ENCODE assay signal across 16 cellular contexts in genomic region chr10:116014859-116015258, GRCh38.
DNase-seq lines count a peak whose midpoint lies in the region; ATAC-seq and TF ChIP-seq lines count a peak whose summit lies in the region.
"Had no signal": no experiment of that assay in that cellular context is flagged by ENCODE, and none has a peak within 500 bp of the region (broad histone marks: within the 10 kb centered on the region; RNA-seq: fewer than 3 reads in every experiment).

No MANE protein-coding gene starts in this region.

- TF ChIP-seq CTCF in choroid plexus epithelial cell (conservative IDR thresholded peaks at IDR 0.05; ENCODE audit: low read depth, low read length) (no peak), smooth muscle cell (IDR thresholded peaks at IDR 0.05; ENCODE audit: borderline replicate concordance, insufficient read depth, poor library complexity, severe bottlenecking) (no peak)

- H3K4me1 ChIP-seq in smooth muscle cell (ENCODE audit: low read depth) = no peaks in the 10 kb centered on the region
- H3K4me1 ChIP-seq in effector memory CD4-positive, alpha-beta T cell (ENCODE audit: control insufficient read depth, insufficient read depth, low read length, poor library complexity, severe bottlenecking) = no peaks in the 10 kb centered on the region

- no peaks in the 10 kb centered on the region for H3K27me3 ChIP-seq in smooth muscle cell (ENCODE audit: low read depth)
- no peaks in the 10 kb centered on the region for H3K27me3 ChIP-seq in effector memory CD4-positive, alpha-beta T cell (replicated peaks; ENCODE audit: control insufficient read depth, insufficient read depth, low read length, poor library complexity, severe bottlenecking)

- peak overlapping the region; percentile 71 for H3K4me2 ChIP-seq in smooth muscle cell

- H3K4me1 Mint-ChIP-seq in T-helper 2 cell treated with Interferon-gamma antibody and Interleukin-4, amounts not matched to agents 5 μg/mL and 100 μg/mL, for 36 hours (ENCODE audit: low read depth) = no peaks in the 10 kb centered on the region
- no peaks in the 10 kb centered on the region for H3K4me1 Mint-ChIP-seq in activated naive CD4-positive, alpha-beta T cell treated with anti-CD3 and anti-CD28 coated beads for 36 hours (ENCODE audit: low read depth)
- H3K4me1 Mint-ChIP-seq: stimulated activated naive CD8-positive, alpha-beta T cell treated with anti-CD3 and anti-CD28 coated beads, Interleukin-15, amount 100 ng/mL, for 72 hours had no signal

- H3K4me3 Mint-ChIP-seq in T-helper 2 cell treated with Interferon-gamma antibody and Interleukin-4, amounts not matched to agents 5 μg/mL and 100 μg/mL, for 36 hours = no peak overlapping the region
- H3K4me3 Mint-ChIP-seq in activated naive CD4-positive, alpha-beta T cell treated with anti-CD3 and anti-CD28 coated beads for 36 hours = no peak overlapping the region
- H3K4me3 Mint-ChIP-seq: stimulated activated naive CD8-positive, alpha-beta T cell treated with anti-CD3 and anti-CD28 coated beads, Interleukin-15, amount 100 ng/mL, for 72 hours had no signal

- no peak overlapping the region for H2AFZ ChIP-seq in smooth muscle cell (ENCODE audit: low read depth)

- CTCF ChIA-PET in activated naive CD4-positive, alpha-beta T cell treated with anti-CD3 and anti-CD28 coated beads for 36 hours (lab: Charles Lee) = no interaction called here

- no peaks in the 10 kb centered on the region for H3K9me3 Mint-ChIP-seq in T-helper 2 cell treated with Interferon-gamma antibody and Interleukin-4, amounts not matched to agents 5 μg/mL and 100 μg/mL, for 36 hours
- H3K9me3 Mint-ChIP-seq in activated naive CD4-positive, alpha-beta T cell treated with anti-CD3 and anti-CD28 coated beads for 36 hours = peaks cover 1% of the 10 kb centered on the region

- 2% methylated on average over 5 of the region's 5 CpGs for WGBS in smooth muscle cell (ENCODE audit: low lambda C conversion rate)

- H3K79me2 ChIP-seq in smooth muscle cell (ENCODE audit: low read depth) = no peaks in the 10 kb centered on the region

- peak; percentile 3 for DNase-seq in DMS 273 (lab: John Stamatoyannopoulos, UW; ENCODE audit: unreplicated experiment)
- no peak for DNase-seq in DMS 273 treated with DMSO at 0.1 percent for 48 hours (lab: John Stamatoyannopoulos, UW)
- peak; percentile 44 for DNase-seq in choroid plexus epithelial cell (ENCODE audit: low read depth)
- no peak for DNase-seq in smooth muscle cell (lab: John Stamatoyannopoulos, UW; ENCODE audit: unreplicated experiment)
- no peak for DNase-seq in T-helper 2 cell treated with Interferon-gamma antibody and Interleukin-4, amounts not matched to agents 5 μg/mL and 100 μg/mL, for 36 hours (ENCODE audit: low spot score)
- DNase-seq in activated naive CD4-positive, alpha-beta T cell treated with anti-CD3 and anti-CD28 coated beads for 36 hours = no peak
- DNase-seq in effector memory CD4-positive, alpha-beta T cell = no peak
- DNase-seq: activated CD4-positive, alpha-beta T cell treated with anti-CD3 and anti-CD28 coated beads for 48 hours; activated T-cell treated with anti-CD3 and anti-CD28 coated beads, Interleukin-2, amount 50 U/mL, for 1 hour; amygdala; dermis blood vessel endothelial cell; NCI-H1105 treated with DMSO at 0.1 percent for 48 hours; stimulated activated naive CD8-positive, alpha-beta T cell treated with anti-CD3 and anti-CD28 coated beads, Interleukin-15, amount 100 ng/mL, for 72 hours had no signal

- peak; percentile 77 for ATAC-seq in HG03565 (IDR thresholded peaks at IDR 0.05; ENCODE audit: unreplicated experiment)
- ATAC-seq: stimulated activated naive CD8-positive, alpha-beta T cell treated with anti-CD3 and anti-CD28 coated beads, Interleukin-15, amount 100 ng/mL, for 72 hours had no signal

- no peaks in the 10 kb centered on the region for H3K36me3 Mint-ChIP-seq in T-helper 2 cell treated with Interferon-gamma antibody and Interleukin-4, amounts not matched to agents 5 μg/mL and 100 μg/mL, for 36 hours (ENCODE audit: low read depth)
- H3K36me3 Mint-ChIP-seq in activated naive CD4-positive, alpha-beta T cell treated with anti-CD3 and anti-CD28 coated beads for 36 hours (ENCODE audit: low read depth) = no peaks in the 10 kb centered on the region

- no peaks in the 10 kb centered on the region for H3K36me3 ChIP-seq in smooth muscle cell (ENCODE audit: low read depth)
- H3K36me3 ChIP-seq in effector memory CD4-positive, alpha-beta T cell (ENCODE audit: control insufficient read depth, insufficient read depth, low read length) = no peaks in the 10 kb centered on the region

- H3K27me3 Mint-ChIP-seq in T-helper 2 cell treated with Interferon-gamma antibody and Interleukin-4, amounts not matched to agents 5 μg/mL and 100 μg/mL, for 36 hours (ENCODE audit: low read depth) = no peaks in the 10 kb centered on the region
- no peaks in the 10 kb centered on the region for H3K27me3 Mint-ChIP-seq in activated naive CD4-positive, alpha-beta T cell treated with anti-CD3 and anti-CD28 coated beads for 36 hours (ENCODE audit: low read depth)

- H3K27ac ChIP-seq in smooth muscle cell (ENCODE audit: low read depth) = no peak overlapping the region
- no peak overlapping the region for H3K27ac ChIP-seq in effector memory CD4-positive, alpha-beta T cell (ENCODE audit: insufficient read depth, low read length, poor library complexity, severe bottlenecking)
- H3K27ac ChIP-seq: 22Rv1, RWPE1 had no signal

- no peak overlapping the region for H3K4me3 ChIP-seq in choroid plexus epithelial cell (ENCODE audit: low read depth, low read length)
- H3K4me3 ChIP-seq in smooth muscle cell = peak overlapping the region; percentile 12
- H3K4me3 ChIP-seq in effector memory CD4-positive, alpha-beta T cell (ENCODE audit: insufficient read depth, low read depth, low read length, poor library complexity, severe bottlenecking) = no peak overlapping the region

- H3K9me3 ChIP-seq in smooth muscle cell (replicated peaks; ENCODE audit: low read depth) = no peaks in the 10 kb centered on the region
- H3K9me3 ChIP-seq in effector memory CD4-positive, alpha-beta T cell (ENCODE audit: control insufficient read depth, low read length) = no peaks in the 10 kb centered on the region

- H3F3A ChIP-seq in smooth muscle cell (ENCODE audit: low read depth) = no peaks in the 10 kb centered on the region

- H3K27ac Mint-ChIP-seq in T-helper 2 cell treated with Interferon-gamma antibody and Interleukin-4, amounts not matched to agents 5 μg/mL and 100 μg/mL, for 36 hours = no peak overlapping the region
- H3K27ac Mint-ChIP-seq in activated naive CD4-positive, alpha-beta T cell treated with anti-CD3 and anti-CD28 coated beads for 36 hours = no peak overlapping the region
- H3K27ac Mint-ChIP-seq: stimulated activated naive CD8-positive, alpha-beta T cell treated with anti-CD3 and anti-CD28 coated beads, Interleukin-15, amount 100 ng/mL, for 72 hours had no signal

- H3K9ac ChIP-seq in smooth muscle cell (ENCODE audit: low read depth) = no peak overlapping the region

- intact Hi-C loops in activated naive CD4-positive, alpha-beta T cell treated with anti-CD3 and anti-CD28 coated beads for 36 hours (cut with micrococcal nuclease) = no loop called here

- H4K20me1 ChIP-seq in smooth muscle cell (ENCODE audit: low read depth) = no peaks in the 10 kb centered on the region

Comparison
In these comparisons a context has a peak if more than half of its experiments do, and no peak if none do; other contexts are left out.
1. DNase-seq: peak in DMS 273 (single experiment) and choroid plexus epithelial cell (single experiment); none in DMS 273 treated with DMSO at 0.1 percent for 48 hours (single experiment), smooth muscle cell (single experiment), T-helper 2 cell treated with Interferon-gamma antibody and Interleukin-4, amounts not matched to agents 5 μg/mL and 100 μg/mL, for 36 hours (single experiment), activated naive CD4-positive, alpha-beta T cell treated with anti-CD3 and anti-CD28 coated beads for 36 hours (single experiment) and effector memory CD4-positive, alpha-beta T cell (0 of 3).